Comparison of ENCODE assay signal across 8 cellular contexts in genomic region chr5:151451626-151452520, GRCh38. TPM values are rescaled to one million over a fixed set of nuclear protein-coding genes. Genes with fewer than 3 reads are reported as not detected.
DNase-seq lines count a peak whose midpoint lies in the region; ATAC-seq and TF ChIP-seq lines count a peak whose summit lies in the region.

No MANE protein-coding gene starts in this region.

- H3K27me3 ChIP-seq in psoas muscle (ENCODE audit: insufficient read depth in 3 of 3, low read length in 2 of 3): no peaks in the 10 kb centered on the region

- peak overlapping the region; percentile 34 for H3K27ac ChIP-seq in psoas muscle

- in situ Hi-C loops in KBM-7 (cut with MboI; ENCODE audit: low pct_unique_long_range_greater_than_20kb, low sequenced_read_pairs): no loop called here

- no peaks in the 10 kb centered on the region for H3K36me3 ChIP-seq in psoas muscle (ENCODE audit: insufficient read depth in 1 of 2, low read depth in 1 of 2)

- no peak overlapping the region for H3K4me3 ChIP-seq in psoas muscle

- H3K4me1 ChIP-seq in psoas muscle: peaks cover 45% of the 10 kb centered on the region

- TF ChIP-seq CTCF in psoas muscle (IDR thresholded peaks at IDR 0.05): no peak

- H3K9me3 ChIP-seq in psoas muscle: no peaks in the 10 kb centered on the region

- peak; percentile 25 for DNase-seq in RKO (ENCODE audit: low spot score)
- no peak for DNase-seq in psoas muscle
- no peak for DNase-seq in RPMI8226
- no peak for DNase-seq in OCI-M1 (lab: John Stamatoyannopoulos, UW)
- DNase-seq in KBM-7: no peak
- no peak for DNase-seq in NCI-H146 treated with DMSO at 0.1 percent for 48 hours (lab: John Stamatoyannopoulos, UW; ENCODE audit: unreplicated experiment)

- peak; percentile 67 for ATAC-seq in GM18517 (IDR thresholded peaks at IDR 0.05; ENCODE audit: unreplicated experiment)
- peak; percentile 52 for ATAC-seq in HG02571 (IDR thresholded peaks at IDR 0.05; ENCODE audit: unreplicated experiment)
- ATAC-seq in psoas muscle: no peak

- intact Hi-C loops in psoas muscle (cut with DNase I): no loop called here

- WGBS in psoas muscle, 3 donors: 84% methylated on average over 8 of the region's 8 CpGs

RNA-seq across cellular contexts. Expression of gene SLC36A1, which starts 4.5 kb away (rescaled TPM):
- 10 to 100 TPM; 12.0 to 19.7 (median 15.1) TPM for total RNA-seq in psoas muscle
- 1 to 10 TPM; 1.7 to 7.1 (median 5.9) TPM for polyA plus RNA-seq in psoas muscle

Comparison
In these comparisons a context has a peak if more than half of its experiments do, and no peak if none do; other contexts are left out.
1. ATAC-seq: peak in GM18517 (single experiment) and HG02571 (single experiment); none in psoas muscle (0 of 4).